9 cellular contexts compared by ENCODE assay signal in genomic region chr3:184379375-184380209, GRCh38. TPM values are rescaled to one million over a fixed set of nuclear protein-coding genes. Genes with fewer than 3 reads are reported as not detected.
DNase-seq lines count a peak whose midpoint lies in the region; ATAC-seq and TF ChIP-seq lines count a peak whose summit lies in the region.
"Had no signal": no experiment of that assay in that cellular context is flagged by ENCODE, and none has a peak within 500 bp of the region (broad histone marks: within the 10 kb centered on the region; RNA-seq: fewer than 3 reads in every experiment).

Gene CHRD (plus strand): TSS chr3:184380054. CDS start chr3:184380319, 265 bp downstream.

- H3K36me3 ChIP-seq in suprapubic skin: no peaks in the 10 kb centered on the region

- WGBS in lower leg skin, 2 donors: 32 to 33% methylated on average over 13 to 18 of the region's 73 CpGs
- WGBS in suprapubic skin: 38% methylated on average over 14 of the region's 73 CpGs

- TF ChIP-seq POLR2A in lower leg skin (IDR thresholded peaks at IDR 0.05): no peak
- no peak for TF ChIP-seq POLR2A in suprapubic skin (IDR thresholded peaks at IDR 0.05)

- ATAC-seq in esophagus mucosa: no peak

- intact Hi-C loops in lower leg skin (cut with DNase I; ENCODE audit: low total_unique reads): no loop called here

- H3K9me3 ChIP-seq in suprapubic skin: no peaks in the 10 kb centered on the region

- no peak for TF ChIP-seq EP300 in suprapubic skin (IDR thresholded peaks at IDR 0.05)

- peaks cover 24% of the 10 kb centered on the region for H3K4me1 ChIP-seq in suprapubic skin

- peak within 1 kb of the TSS; percentile 36 for H3K4me3 ChIP-seq in lower leg skin (ENCODE audit: low read depth, poor library complexity, severe bottlenecking)
- peak within 1 kb of the TSS; percentile 50 for H3K4me3 ChIP-seq in suprapubic skin

- H3K27ac ChIP-seq in suprapubic skin: peak within 1 kb of the TSS; percentile 77
- H3K27ac ChIP-seq: 22Rv1 had no signal

- peaks cover 33% of the 10 kb centered on the region for H3K27me3 ChIP-seq in suprapubic skin

- TF ChIP-seq CTCF in lower leg skin (IDR thresholded peaks at IDR 0.05): no peak
- no peak for TF ChIP-seq CTCF in suprapubic skin (IDR thresholded peaks at IDR 0.05)

- DNase-seq in DMS53 (lab: John Stamatoyannopoulos, UW): peak; percentile 52
- DNase-seq in DMS53 treated with DMSO at 0.1 percent for 48 hours (lab: John Stamatoyannopoulos, UW; ENCODE audit: unreplicated experiment): no peak
- no peak for DNase-seq in cerebellum (ENCODE audit: low spot score)
- no peak for DNase-seq in lower leg skin (ENCODE audit: low spot score in 2 of 2)
- DNase-seq in suprapubic skin (ENCODE audit: low spot score in 2 of 2): peak; percentile 74 to 77
- DNase-seq in activated CD4-positive, alpha-beta T cell treated with anti-CD3 and anti-CD28 coated beads for 1 hour: no peak
- DNase-seq in stimulated activated CD4-positive, alpha-beta T cell treated with anti-CD3 and anti-CD28 coated beads, Interleukin-15, amount 100 ng/mL, for 24 hours: no peak

RNA-seq across cellular contexts. Expression of gene CHRD, which starts in this region (rescaled TPM):
- total RNA-seq in cerebellum (10.3 TPM), lower leg skin (1 to 10 TPM; 3.3 to 5.2 (median 4.3) TPM), suprapubic skin (10 to 100 TPM in 1 of 4 donors, 1 to 10 TPM in 3; 1.1 to 10.1 (median 4.2) TPM), esophagus mucosa (0.84 TPM)

Comparison
In these comparisons a context has a peak if more than half of its experiments do, and no peak if none do; other contexts are left out.
1. DNase-seq: peak in DMS53 (single experiment) and suprapubic skin (2 of 2); none in DMS53 treated with DMSO at 0.1 percent for 48 hours (single experiment), cerebellum (single experiment), lower leg skin (0 of 2), activated CD4-positive, alpha-beta T cell treated with anti-CD3 and anti-CD28 coated beads for 1 hour (single experiment) and stimulated activated CD4-positive, alpha-beta T cell treated with anti-CD3 and anti-CD28 coated beads, Interleukin-15, amount 100 ng/mL, for 24 hours (single experiment).